Comparison of ENCODE assay signal across 17 cellular contexts in genomic region chr3:29746163-29746562, GRCh38.
A peak's percentile ranks its signal among the peaks of the same experiment; 100 is the strongest.
DNase-seq lines count a peak whose midpoint lies in the region; ATAC-seq, FAIRE-seq and TF ChIP-seq lines count a peak whose summit lies in the region.
"Had no signal": no experiment of that assay in that cellular context is flagged by ENCODE, and none has a peak within 500 bp of the region (broad histone marks: within the 10 kb centered on the region; RNA-seq: fewer than 3 reads in every experiment).

No MANE protein-coding gene starts in this region.

- H3K27me3 Mint-ChIP-seq in activated T-helper 17 cell treated with anti-CD3 and anti-CD28 coated beads, Interleukin-2, amount 50 U/mL, for 72 hours = peaks cover 6% of the 10 kb centered on the region
- no peaks in the 10 kb centered on the region; the same call in 1 of the 2 replicates for H3K27me3 Mint-ChIP-seq in HFFc6 (ENCODE audit: insufficient read depth)
- H3K27me3 Mint-ChIP-seq in activated CD4-positive, alpha-beta T cell treated with anti-CD3 and anti-CD28 coated beads, Interleukin-2, amount 10 ng/mL, durations not matched to agents 7 days and 5 days = peaks cover 2% of the 10 kb centered on the region

- no peaks in the 10 kb centered on the region for H3K9me3 Mint-ChIP-seq in activated T-helper 17 cell treated with anti-CD3 and anti-CD28 coated beads, Interleukin-2, amount 50 U/mL, for 72 hours
- no peaks in the 10 kb centered on the region for H3K9me3 Mint-ChIP-seq in HFFc6
- H3K9me3 Mint-ChIP-seq in activated CD4-positive, alpha-beta T cell treated with anti-CD3 and anti-CD28 coated beads, Interleukin-2, amount 10 ng/mL, durations not matched to agents 7 days and 5 days = no peaks in the 10 kb centered on the region
- H3K9me3 Mint-ChIP-seq: CD8-positive, alpha-beta memory T cell had no signal

- H3K27ac ChIP-seq in pancreas = no peak overlapping the region
- H3K27ac ChIP-seq: HL-60 had no signal

- no peaks in the 10 kb centered on the region for H3K36me3 Mint-ChIP-seq in activated T-helper 17 cell treated with anti-CD3 and anti-CD28 coated beads, Interleukin-2, amount 50 U/mL, for 72 hours (ENCODE audit: low read depth)
- peaks cover 6% of the 10 kb centered on the region for H3K36me3 Mint-ChIP-seq in HFFc6 (ENCODE audit: low read depth)
- no peaks in the 10 kb centered on the region for H3K36me3 Mint-ChIP-seq in activated CD4-positive, alpha-beta T cell treated with anti-CD3 and anti-CD28 coated beads, Interleukin-2, amount 10 ng/mL, durations not matched to agents 7 days and 5 days (ENCODE audit: low read depth)
- H3K36me3 Mint-ChIP-seq: CD8-positive, alpha-beta memory T cell had no signal

- no peaks in the 10 kb centered on the region for H3K36me3 ChIP-seq in pancreas

- no peak overlapping the region for H3K27ac Mint-ChIP-seq in activated T-helper 17 cell treated with anti-CD3 and anti-CD28 coated beads, Interleukin-2, amount 50 U/mL, for 72 hours
- no peak overlapping the region for H3K27ac Mint-ChIP-seq in HFFc6
- no peak overlapping the region for H3K27ac Mint-ChIP-seq in activated CD4-positive, alpha-beta T cell treated with anti-CD3 and anti-CD28 coated beads, Interleukin-2, amount 10 ng/mL, durations not matched to agents 7 days and 5 days

- peak; percentile 24 for ATAC-seq in activated T-helper 17 cell treated with anti-CD3 and anti-CD28 coated beads, Interleukin-2, amount 50 U/mL, for 72 hours (replicated peaks)
- peak in 3 of 4 donors; percentile 42 to 51 (median 46) for ATAC-seq in pancreas

- no peak overlapping the region for H3K4me3 Mint-ChIP-seq in activated T-helper 17 cell treated with anti-CD3 and anti-CD28 coated beads, Interleukin-2, amount 50 U/mL, for 72 hours
- no peak overlapping the region for H3K4me3 Mint-ChIP-seq in HFFc6
- H3K4me3 Mint-ChIP-seq in activated CD4-positive, alpha-beta T cell treated with anti-CD3 and anti-CD28 coated beads, Interleukin-2, amount 10 ng/mL, durations not matched to agents 7 days and 5 days = no peak overlapping the region
- H3K4me3 Mint-ChIP-seq: CD8-positive, alpha-beta memory T cell had no signal

- H3K4me3 ChIP-seq in epithelial cell of esophagus (ENCODE audit: low read length) (no peak overlapping the region), pancreas (no peak overlapping the region)

- no peak for TF ChIP-seq CTCF in epithelial cell of esophagus (IDR thresholded peaks at IDR 0.05; ENCODE audit: insufficient read depth, low read depth, low read length, missing control alignments)
- TF ChIP-seq CTCF in pancreas (IDR thresholded peaks at IDR 0.05) = no peak
- no peak for TF ChIP-seq CTCF in HFFc6 (IDR thresholded peaks at IDR 0.05)

- no peaks in the 10 kb centered on the region for H3K4me1 Mint-ChIP-seq in activated T-helper 17 cell treated with anti-CD3 and anti-CD28 coated beads, Interleukin-2, amount 50 U/mL, for 72 hours
- peaks cover 11% of the 10 kb centered on the region for H3K4me1 Mint-ChIP-seq in HFFc6 (ENCODE audit: low read depth)
- no peaks in the 10 kb centered on the region for H3K4me1 Mint-ChIP-seq in activated CD4-positive, alpha-beta T cell treated with anti-CD3 and anti-CD28 coated beads, Interleukin-2, amount 10 ng/mL, durations not matched to agents 7 days and 5 days
- H3K4me1 Mint-ChIP-seq: CD8-positive, alpha-beta memory T cell had no signal

- FAIRE-seq in pancreas (lab: Jason Lieb, UNC) = no peak

- H3K4me1 ChIP-seq in pancreas = peaks cover 0 to 9% (median 0%) of the 10 kb centered on the region in 3 donors

- 33 to 34% methylated on average over 2 of the region's 2 CpGs for WGBS in pancreas, 2 donors

- POLR2A ChIA-PET in activated CD4-positive, alpha-beta T cell treated with anti-CD3 and anti-CD28 coated beads, Interleukin-2, amount 10 ng/mL, durations not matched to agents 7 days and 5 days (lab: Charles Lee) = no interaction called here

- intact Hi-C loops in pancreas (cut with DNase I) = no loop called here

- DNase-seq in HCEC 1CT (peak; percentile 44), epithelial cell of esophagus (ENCODE audit: low read depth) (peak; percentile 35), pancreas (no peak), HFFc6 (no peak), UCSD-AML1 (lab: John Stamatoyannopoulos, UW; ENCODE audit: unreplicated experiment) (no peak)
- DNase-seq in activated CD4-positive, alpha-beta T cell treated with anti-CD3 and anti-CD28 coated beads, Interleukin-2, amount 10 ng/mL, durations not matched to agents 7 days and 5 days = no peak
- DNase-seq: CD8-positive, alpha-beta memory T cell; DND-41; GDM1; GOT3; NCI-H1092; NCI-H2107; NCI-H226; NCI-H526; SHP77 had no signal

- CTCF ChIA-PET in activated CD4-positive, alpha-beta T cell treated with anti-CD3 and anti-CD28 coated beads, Interleukin-2, amount 10 ng/mL, durations not matched to agents 7 days and 5 days (lab: Charles Lee) = no interaction called here

- no peaks in the 10 kb centered on the region for H3K9me3 ChIP-seq in pancreas

- H3K27me3 ChIP-seq in pancreas = no peaks in the 10 kb centered on the region

Comparison
In these comparisons a context has a peak if more than half of its experiments do, and no peak if none do; other contexts are left out.
1. DNase-seq: peak in HCEC 1CT (single experiment) and epithelial cell of esophagus (single experiment); none in pancreas (0 of 6), HFFc6 (single experiment), UCSD-AML1 (single experiment) and activated CD4-positive, alpha-beta T cell treated with anti-CD3 and anti-CD28 coated beads, Interleukin-2, amount 10 ng/mL, durations not matched to agents 7 days and 5 days (single experiment).